ENCODE assay signal across 19 cellular contexts in the genomic region with DNA sequence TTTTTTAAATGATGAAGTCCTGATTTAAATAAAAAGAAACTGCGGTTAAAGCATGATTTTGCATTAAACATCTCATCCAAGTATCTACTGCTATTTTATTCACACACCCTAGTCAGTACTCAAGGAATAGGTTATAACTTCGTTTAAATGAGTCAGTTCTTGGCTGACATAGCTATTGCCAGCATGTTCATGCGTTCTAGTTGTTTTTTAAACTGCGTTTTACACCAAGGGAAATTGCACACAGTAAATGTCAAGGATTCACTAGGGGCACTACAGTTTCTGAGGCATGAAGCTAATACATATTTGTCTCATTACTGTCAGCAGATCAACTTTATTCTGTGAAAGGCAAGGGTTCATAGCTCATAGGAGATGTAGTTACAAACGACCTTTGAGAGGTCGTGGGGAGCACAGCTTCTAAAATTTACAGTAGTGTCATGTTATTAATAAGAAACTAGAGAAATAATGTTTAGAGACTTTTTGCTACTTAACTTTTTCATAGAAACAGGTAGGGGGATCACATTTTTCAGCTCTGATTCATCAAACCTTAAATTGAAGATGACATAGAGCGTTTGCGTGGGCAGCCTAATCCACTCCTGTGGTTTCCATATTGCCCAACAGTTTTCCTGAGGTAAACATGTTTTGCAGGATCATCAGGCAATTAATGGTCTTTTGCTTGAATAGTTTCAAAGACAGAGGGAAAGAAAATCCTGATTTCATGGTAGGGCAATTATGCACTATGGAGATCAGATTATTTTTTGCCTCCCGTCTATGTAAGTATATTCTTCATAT.
"Had no signal": no experiment of that assay in that cellular context is flagged by ENCODE, and none has a peak within 500 bp of the region (broad histone marks: within the 10 kb centered on the region; RNA-seq: fewer than 3 reads in every experiment).

No MANE protein-coding gene starts in this region.

- H3K27me3 ChIP-seq: gastrocnemius medialis, left lung, neural progenitor cell, ovary, sigmoid colon, spleen had no signal

- ATAC-seq: activated CD4-positive, CD25-positive, alpha-beta regulatory T cell treated with anti-CD3 and anti-CD28 coated beads, Interleukin-2, amount 50 U/mL, for 24 hours; activated T-cell treated with anti-CD3 and anti-CD28 coated beads, Interleukin-2, amount 50 U/mL, for 4 hours; gastrocnemius medialis; left lung; mucosa of descending colon; stimulated activated naive B cell treated with anti-CD40 and anti-IgM and Interleukin-4, amounts not matched to agents 10 μg/mL and 1 μg/mL and 100 μg/mL, for 72 hours had no signal

- H3K9ac ChIP-seq: neural progenitor cell had no signal

- H2AFZ ChIP-seq: neural progenitor cell had no signal

- H3K4me3 ChIP-seq: coronary artery, gastrocnemius medialis, left lung, mucosa of descending colon, neural progenitor cell, ovary, sigmoid colon, spleen had no signal

- H3K4me2 ChIP-seq: neural progenitor cell had no signal

- H3K4me1 ChIP-seq: gastrocnemius medialis, left lung, sigmoid colon, spleen had no signal

- H3K9me3 ChIP-seq: gastrocnemius medialis, left lung, mucosa of descending colon, ovary, sigmoid colon had no signal

- H3K36me3 ChIP-seq: gastrocnemius medialis, left lung, neural progenitor cell, ovary, sigmoid colon, spleen had no signal

- H3K27ac ChIP-seq: coronary artery, gastrocnemius medialis, left lung, neural progenitor cell, ovary, sigmoid colon, spleen had no signal

- DNase-seq: activated CD4-positive, alpha-beta T cell treated with anti-CD3 and anti-CD28 coated beads, Interleukin-2, amount 50 U/mL, for 1 hour; activated CD8-positive, alpha-beta memory T cell treated with anti-CD3 and anti-CD28 coated beads, Interleukin-2, amount 50 U/mL, for 4 hours; activated naive CD4-positive, alpha-beta T cell treated with anti-CD3 and anti-CD28 coated beads for 36 hours; activated T-cell treated with anti-CD3 and anti-CD28 coated beads, Interleukin-2, amount 50 U/mL, for 4 hours; erythroblast; gastrocnemius medialis; head of caudate nucleus; left lung; mammary epithelial cell; mucosa of descending colon; naive B cell; ovary; sigmoid colon; spleen; stimulated activated CD4-positive, alpha-beta T cell treated with anti-CD3 and anti-CD28 coated beads, Interleukin-4, amount 100 ng/mL, for 4 hours; stimulated activated naive B cell treated with anti-CD40 and anti-IgM and Interleukin-4, amounts not matched to agents 10 μg/mL and 1 μg/mL and 100 μg/mL, for 72 hours had no signal
